In the genomic region with DNA sequence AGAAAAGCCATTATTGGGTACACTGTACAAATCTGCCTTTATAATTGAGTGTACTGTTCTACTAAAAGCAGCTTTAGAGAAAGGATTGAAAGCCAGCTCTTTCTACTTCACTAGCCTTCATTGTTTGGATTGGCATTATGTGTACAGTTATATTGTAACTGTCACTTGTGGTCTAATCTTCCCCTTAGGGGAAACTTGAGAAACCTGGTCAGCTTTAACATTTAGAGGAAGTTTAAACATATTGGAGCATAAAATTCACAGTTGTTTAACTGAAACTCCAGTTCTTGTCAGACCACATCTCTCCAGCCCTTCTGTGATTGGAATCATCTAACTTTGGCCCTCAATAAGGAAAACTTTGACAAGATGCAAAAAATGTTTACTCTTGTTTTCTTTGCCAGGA, we compare ENCODE assay signal across 8 cellular contexts. TPM values are rescaled to one million over a fixed set of nuclear protein-coding genes. Genes with fewer than 3 reads are reported as not detected.
DNase-seq lines count a peak whose midpoint lies in the region; ATAC-seq and TF ChIP-seq lines count a peak whose summit lies in the region.

No MANE protein-coding gene starts in this region.

- no peak for ATAC-seq in activated CD8-positive, alpha-beta memory T cell treated with anti-CD3 and anti-CD28 coated beads, Interleukin-2, amount 10 ng/mL, durations not matched to agents 7 days and 5 days
- ATAC-seq in HG03159 (IDR thresholded peaks at IDR 0.05; ENCODE audit: unreplicated experiment), result peak; percentile 53
- ATAC-seq in activated CD8-positive, alpha-beta T cell treated with anti-CD3 and anti-CD28 coated beads, Interleukin-2, amount 10 ng/mL, durations not matched to agents 7 days and 5 days, result no peak

- no peak for TF ChIP-seq CTCF in neutrophil (IDR thresholded peaks at IDR 0.05)

- H3K27me3 Mint-ChIP-seq in activated CD8-positive, alpha-beta memory T cell treated with anti-CD3 and anti-CD28 coated beads, Interleukin-2, amount 10 ng/mL, durations not matched to agents 7 days and 5 days, result no peaks in the 10 kb centered on the region
- H3K27me3 Mint-ChIP-seq in activated CD8-positive, alpha-beta T cell treated with anti-CD3 and anti-CD28 coated beads, Interleukin-2, amount 10 ng/mL, durations not matched to agents 7 days and 5 days (ENCODE audit: low read depth), result no peaks in the 10 kb centered on the region

- no peak for DNase-seq in activated CD8-positive, alpha-beta memory T cell treated with anti-CD3 and anti-CD28 coated beads, Interleukin-2, amount 10 ng/mL, durations not matched to agents 7 days and 5 days
- no peak for DNase-seq in activated CD8-positive, alpha-beta memory T cell treated with anti-CD3 and anti-CD28 coated beads for 24 hours
- no peak for DNase-seq in activated CD8-positive, alpha-beta T cell treated with anti-CD3 and anti-CD28 coated beads, Interleukin-2, amount 10 ng/mL, durations not matched to agents 7 days and 5 days
- DNase-seq in iPS-NIHi11 (ENCODE audit: low spot score), result no peak
- no peak for DNase-seq in AG08396 (ENCODE audit: low spot score)
- no peak for DNase-seq in head of caudate nucleus

- no peaks in the 10 kb centered on the region for H3K27me3 ChIP-seq in neutrophil

- H3K4me1 Mint-ChIP-seq in activated CD8-positive, alpha-beta memory T cell treated with anti-CD3 and anti-CD28 coated beads, Interleukin-2, amount 10 ng/mL, durations not matched to agents 7 days and 5 days, result peaks cover 70% of the 10 kb centered on the region
- H3K4me1 Mint-ChIP-seq in activated CD8-positive, alpha-beta T cell treated with anti-CD3 and anti-CD28 coated beads, Interleukin-2, amount 10 ng/mL, durations not matched to agents 7 days and 5 days (ENCODE audit: low read depth), result peaks cover 69% of the 10 kb centered on the region

- POLR2A ChIA-PET in activated CD8-positive, alpha-beta T cell treated with anti-CD3 and anti-CD28 coated beads, Interleukin-2, amount 10 ng/mL, durations not matched to agents 7 days and 5 days (lab: Charles Lee), result interaction anchor here (7.4 kb wide), 1 partner anchor 24 kb away, joined by 68 read pairs; a partner anchor contains a TSS

- no peak overlapping the region for H3K4me3 Mint-ChIP-seq in activated CD8-positive, alpha-beta memory T cell treated with anti-CD3 and anti-CD28 coated beads, Interleukin-2, amount 10 ng/mL, durations not matched to agents 7 days and 5 days
- H3K4me3 Mint-ChIP-seq in activated CD8-positive, alpha-beta T cell treated with anti-CD3 and anti-CD28 coated beads, Interleukin-2, amount 10 ng/mL, durations not matched to agents 7 days and 5 days, result no peak overlapping the region

- peaks cover 68 to 78% of the 10 kb centered on the region in 2 experiments for H3K4me1 ChIP-seq in neutrophil (ENCODE audit: control insufficient read depth in 1 of 2, insufficient read depth in 1 of 2, low read depth in 1 of 2, low read length in 1 of 2)

- H3K27ac Mint-ChIP-seq in activated CD8-positive, alpha-beta memory T cell treated with anti-CD3 and anti-CD28 coated beads, Interleukin-2, amount 10 ng/mL, durations not matched to agents 7 days and 5 days, result peak overlapping the region; percentile 76
- peak overlapping the region; percentile 71 for H3K27ac Mint-ChIP-seq in activated CD8-positive, alpha-beta T cell treated with anti-CD3 and anti-CD28 coated beads, Interleukin-2, amount 10 ng/mL, durations not matched to agents 7 days and 5 days

- no peaks in the 10 kb centered on the region for H3K36me3 ChIP-seq in neutrophil

- intact Hi-C loops in head of caudate nucleus (cut with DNase I), result no loop called here

- H3K36me3 Mint-ChIP-seq in activated CD8-positive, alpha-beta memory T cell treated with anti-CD3 and anti-CD28 coated beads, Interleukin-2, amount 10 ng/mL, durations not matched to agents 7 days and 5 days, result peaks cover 34% of the 10 kb centered on the region
- peaks cover 33% of the 10 kb centered on the region for H3K36me3 Mint-ChIP-seq in activated CD8-positive, alpha-beta T cell treated with anti-CD3 and anti-CD28 coated beads, Interleukin-2, amount 10 ng/mL, durations not matched to agents 7 days and 5 days (ENCODE audit: low read depth)

- no peaks in the 10 kb centered on the region for H3K9me3 Mint-ChIP-seq in activated CD8-positive, alpha-beta memory T cell treated with anti-CD3 and anti-CD28 coated beads, Interleukin-2, amount 10 ng/mL, durations not matched to agents 7 days and 5 days (ENCODE audit: low read depth)
- H3K9me3 Mint-ChIP-seq in activated CD8-positive, alpha-beta T cell treated with anti-CD3 and anti-CD28 coated beads, Interleukin-2, amount 10 ng/mL, durations not matched to agents 7 days and 5 days (ENCODE audit: insufficient read depth), result no peaks in the 10 kb centered on the region

- peak overlapping the region; percentile 84 for H3K27ac ChIP-seq in neutrophil

- no peaks in the 10 kb centered on the region for H3K9me3 ChIP-seq in neutrophil

- H3K4me3 ChIP-seq in neutrophil (ENCODE audit: low read depth in 1 of 2, low read length in 1 of 2), result peak overlapping the region; percentile 12 to 40

- CTCF ChIA-PET in activated CD8-positive, alpha-beta memory T cell treated with anti-CD3 and anti-CD28 coated beads, Interleukin-2, amount 10 ng/mL, durations not matched to agents 7 days and 5 days (lab: Charles Lee), result interaction anchor here (0.9 to 2.2 kb wide), 2 partner anchors 24 to 33 kb away, joined by 3 to 15 read pairs; a partner anchor contains a TSS
- CTCF ChIA-PET in activated CD8-positive, alpha-beta T cell treated with anti-CD3 and anti-CD28 coated beads, Interleukin-2, amount 10 ng/mL, durations not matched to agents 7 days and 5 days (lab: Charles Lee), result interaction anchor here (0.8 to 6.2 kb wide), 4 partner anchors 9 to 24 kb away, joined by 3 to 38 read pairs (median 3); a partner anchor contains a TSS

RNA-seq across cellular contexts. Expression of a gene that starts 24.6 kb away (rescaled TPM):
- 10 to 100 TPM; 78.4 to 84.7 TPM for total RNA-seq in activated CD8-positive, alpha-beta memory T cell treated with anti-CD3 and anti-CD28 coated beads, Interleukin-2, amount 10 ng/mL, durations not matched to agents 7 days and 5 days
- 10 to 100 TPM; 61.1 to 65.0 TPM for total RNA-seq in activated CD8-positive, alpha-beta T cell treated with anti-CD3 and anti-CD28 coated beads, Interleukin-2, amount 10 ng/mL, durations not matched to agents 7 days and 5 days
